ENCODE assay signal across 15 cellular contexts in genomic region chr13:110348309-110348625, GRCh38. TPM values are rescaled to one million over a fixed set of nuclear protein-coding genes. Genes with fewer than 3 reads are reported as not detected.
DNase-seq lines count a peak whose midpoint lies in the region; ATAC-seq, FAIRE-seq and TF ChIP-seq lines count a peak whose summit lies in the region.
"Had no signal": no experiment of that assay in that cellular context is flagged by ENCODE, and none has a peak within 500 bp of the region (broad histone marks: within the 10 kb centered on the region; RNA-seq: fewer than 3 reads in every experiment).

No MANE protein-coding gene starts in this region.

- peak overlapping the region; percentile 95 for H3K27ac Mint-ChIP-seq in MCF 10A (ENCODE audit: low read depth, unreplicated experiment)
- H3K27ac Mint-ChIP-seq: progenitor cell of endocrine pancreas had no signal

- dilution Hi-C loops in IMR-90 (cut with HindIII; ENCODE audit: low sequenced_read_pairs, unreplicated experiment) = no loop called here

- H3K79me1 ChIP-seq in IMR-90 (ENCODE audit: low read depth in 1 of 2, low read length in 2 of 2) = peaks cover 52 to 95% of the 10 kb centered on the region in 2 experiments

- no peak overlapping the region for H3K56ac ChIP-seq in IMR-90 (ENCODE audit: extremely low read depth, insufficient read depth, low read length)

- H2AK5ac ChIP-seq in IMR-90 (ENCODE audit: low read depth, low read length) = peak overlapping the region; percentile 88

- H3K9me3 ChIP-seq in IMR-90 (ENCODE audit: control insufficient read depth, insufficient read depth, low read length) = no peaks in the 10 kb centered on the region
- no peaks in the 10 kb centered on the region for H3K9me3 ChIP-seq in mesodermal cell (ENCODE audit: control insufficient read depth, low read length)
- no peaks in the 10 kb centered on the region for H3K9me3 ChIP-seq in subcutaneous abdominal adipose tissue (ENCODE audit: control insufficient read depth in 5 of 5, low read length in 5 of 5)
- no peaks in the 10 kb centered on the region for H3K9me3 ChIP-seq in HepG2 (ENCODE audit: low read length)
- H3K9me3 ChIP-seq: mucosa of descending colon, testis had no signal

- FAIRE-seq in HepG2 (lab: Jason Lieb, UNC) = no peak
- FAIRE-seq: islet of Langerhans had no signal

- TF ChIP-seq CTCF in IMR-90 (conservative IDR thresholded peaks at IDR 0.05; ENCODE audit: low read depth, low read length) (no peak), MCF 10A (IDR thresholded peaks at IDR 0.05; ENCODE audit: unreplicated experiment) (no peak), HepG2 (CRISPR knock-in tag; IDR thresholded peaks at IDR 0.05) (no peak)

- TF ChIP-seq POLR2A in IMR-90 (IDR thresholded peaks at IDR 0.05; ENCODE audit: low read depth, low read length) (no peak), HepG2 (IDR thresholded peaks at IDR 0.05; ENCODE audit: insufficient read depth in 1 of 2, low read depth in 2 of 2, low read length in 2 of 2) (no peak)

- H3K23ac ChIP-seq in IMR-90 (ENCODE audit: low read depth, low read length) = peak overlapping the region; percentile 48; the same call in 1 of the 2 replicates

- H3K27me3 ChIP-seq in IMR-90 (ENCODE audit: control insufficient read depth, insufficient read depth, low read length) = no peaks in the 10 kb centered on the region
- no peaks in the 10 kb centered on the region for H3K27me3 ChIP-seq in subcutaneous abdominal adipose tissue (ENCODE audit: control insufficient read depth in 5 of 5, insufficient read depth in 4 of 5, low read length in 5 of 5)
- H3K27me3 ChIP-seq in HepG2 (ENCODE audit: control insufficient read depth in 1 of 2, insufficient read depth in 2 of 2, low read length in 2 of 2) = peaks cover 2 to 35% of the 10 kb centered on the region in 2 experiments; a peak in 2 of 5 replicates
- H3K27me3 ChIP-seq: testis had no signal

- in situ Hi-C loops in IMR-90 (cut with MboI; ENCODE audit: low sequenced_read_pairs) (no loop called here), HepG2 (cut with HindIII; ENCODE audit: extremely low pct_ligation_motif_present, low pct_unique_long_range_greater_than_20kb) (no loop called here)

- H2BK15ac ChIP-seq in IMR-90 (ENCODE audit: low read depth, low read length) = no peak overlapping the region

- H3K36me3 ChIP-seq in IMR-90 (ENCODE audit: control insufficient read depth, insufficient read depth, low read length) (peaks cover 25% of the 10 kb centered on the region), mesodermal cell (ENCODE audit: control insufficient read depth, insufficient read depth, low read length) (peaks cover 79% of the 10 kb centered on the region), subcutaneous abdominal adipose tissue (ENCODE audit: control insufficient read depth in 5 of 5, insufficient read depth in 5 of 5, low read length in 5 of 5) (peaks cover 0 to 12% (median 11%) of the 10 kb centered on the region in 5 donors), HepG2 (replicated peaks in 1 of 2; ENCODE audit: control insufficient read depth in 1 of 2, insufficient read depth in 2 of 2, low read length in 2 of 2) (no peaks in the 10 kb centered on the region)

- no peaks in the 10 kb centered on the region for H3K79me2 ChIP-seq in HepG2 (ENCODE audit: insufficient read depth, low read length)

- no peaks in the 10 kb centered on the region for H3K36me3 Mint-ChIP-seq in MCF 10A (ENCODE audit: insufficient read depth, unreplicated experiment)

- no peak overlapping the region for H2AK9ac ChIP-seq in IMR-90 (replicated peaks; ENCODE audit: low read depth, low read length, poor library complexity)

- peak overlapping the region; percentile 56 for H2BK5ac ChIP-seq in IMR-90 (ENCODE audit: low read depth, low read length, poor library complexity, severe bottlenecking)

- H3K9me1 ChIP-seq in IMR-90 (ENCODE audit: insufficient read depth, low read length) = peaks cover 58% of the 10 kb centered on the region

- H4K91ac ChIP-seq in IMR-90 (ENCODE audit: insufficient read depth, low read depth, low read length) = no peak overlapping the region

- peak overlapping the region; percentile 31 for H3K27ac ChIP-seq in IMR-90 (ENCODE audit: insufficient read depth, low read length)
- H3K27ac ChIP-seq in mesodermal cell (ENCODE audit: low read depth, low read length, severe bottlenecking) = peak overlapping the region; percentile 69
- peak overlapping the region; percentile 94 for H3K27ac ChIP-seq in subcutaneous abdominal adipose tissue (ENCODE audit: low read depth, low read length)
- H3K27ac ChIP-seq in HepG2 (ENCODE audit: extremely low read length, insufficient read depth, low read length) = no peak overlapping the region

- TF ChIP-seq RAD21 in IMR-90 (IDR thresholded peaks at IDR 0.05; ENCODE audit: low read length) (no peak), HepG2 (CRISPR knock-in tag; IDR thresholded peaks at IDR 0.05) (no peak)

- intact Hi-C loops in IMR-90 (cut with micrococcal nuclease) = no loop called here
- intact Hi-C loops in MCF 10A (cut with micrococcal nuclease) = loop anchor here (1.0 kb wide), 1 partner anchor 64 kb away; no protein-coding TSS in a partner anchor
- intact Hi-C loops in HepG2 (cut with micrococcal nuclease; ENCODE audit: unreplicated experiment) = no loop called here

- H3K9ac ChIP-seq in IMR-90 (ENCODE audit: low read depth, low read length) (no peak overlapping the region), subcutaneous abdominal adipose tissue (ENCODE audit: low read length in 5 of 5) (no peak overlapping the region), HepG2 (ENCODE audit: insufficient read depth, low read depth, low read length) (no peak overlapping the region)

- peak overlapping the region in 1 of 2 experiments; percentile 17; a peak in 1 of 4 replicates for H4K8ac ChIP-seq in IMR-90 (ENCODE audit: low read depth in 2 of 2, low read length in 2 of 2)

- CTCF ChIA-PET in IMR-90 (lab: Yijun Ruan, JAX) (interaction anchor here (1.1 kb wide), 2 partner anchors 96 to 101 kb away, joined by 3 to 4 read pairs; no protein-coding TSS in a partner anchor), MCF 10A (lab: Yijun Ruan, JAX) (interaction anchor here (0.7 to 2.0 kb wide), 3 partner anchors 15 to 64 kb away, joined by 3 to 9 read pairs (median 3); no protein-coding TSS in a partner anchor), HepG2 (lab: Yijun Ruan, JAX; ENCODE audit: low intra/inter-chr PET ratio, low total read pairs) (no interaction called here)

- peaks cover 57% of the 10 kb centered on the region for H3K4me1 Mint-ChIP-seq in MCF 10A (ENCODE audit: insufficient read depth, unreplicated experiment)

- no peak overlapping the region for H3K4me2 ChIP-seq in IMR-90 (ENCODE audit: low read depth, low read length)
- no peak overlapping the region for H3K4me2 ChIP-seq in HepG2 (ENCODE audit: low read depth, low read length)

- peak overlapping the region; percentile 72 for H3K4me3 Mint-ChIP-seq in MCF 10A (ENCODE audit: unreplicated experiment)

- POLR2A ChIA-PET in IMR-90 (lab: Charles Lee; ENCODE audit: unreplicated experiment) (interaction anchor here (0.7 to 1.0 kb wide), 2 partner anchors 42 to 45 kb away, joined by 3 to 4 read pairs; partner anchors contain the start of genes COL4A1 and COL4A2), MCF 10A (lab: Yijun Ruan, JAX) (interaction anchor here (0.5 to 2.7 kb wide), 10 partner anchors 41 to 565 kb away, joined by 3 to 22 read pairs (median 3); partner anchors contain the start of genes COL4A1, COL4A2 and NAXD), HepG2 (lab: Yijun Ruan, JAX) (no interaction called here)

- peak overlapping the region; percentile 14; the same call in 1 of the 2 replicates for H3K14ac ChIP-seq in IMR-90 (replicated peaks; ENCODE audit: low read depth, low read length)

- H2BK120ac ChIP-seq in IMR-90 (ENCODE audit: low read depth, low read length) = peak overlapping the region; percentile 33

- WGBS in IMR-90 (ENCODE audit: extremely low coverage in 2 of 2, insufficient read length in 1 of 2), 2 experiments = no CpG with 5 or more reads among the region's 3 CpGs
- 94 to 100% methylated on average over 1 to 3 of the region's 3 CpGs for WGBS in mesodermal cell (ENCODE audit: insufficient coverage in 2 of 2), 2 experiments
- 2% methylated on average over 3 of the region's 3 CpGs for WGBS in HepG2 (ENCODE audit: low lambda C conversion rate)

- no peaks in the 10 kb centered on the region for H3K27me3 Mint-ChIP-seq in MCF 10A (ENCODE audit: insufficient read depth, unreplicated experiment)
- H3K27me3 Mint-ChIP-seq: progenitor cell of endocrine pancreas had no signal

- H4K20me1 ChIP-seq in IMR-90 (ENCODE audit: insufficient read depth, low read length) = peaks cover 56% of the 10 kb centered on the region
- H4K20me1 ChIP-seq in HepG2 (ENCODE audit: insufficient read depth, low read length) = no peaks in the 10 kb centered on the region

- H3K4me1 ChIP-seq in IMR-90 (ENCODE audit: control insufficient read depth, insufficient read depth, low read length) (peaks cover 21% of the 10 kb centered on the region), mesodermal cell (ENCODE audit: control insufficient read depth, insufficient read depth, low read length, poor library complexity, severe bottlenecking) (peaks cover 41% of the 10 kb centered on the region), subcutaneous abdominal adipose tissue (ENCODE audit: control insufficient read depth in 5 of 5, insufficient read depth in 5 of 5, low read length in 5 of 5) (peaks cover 12 to 55% (median 43%) of the 10 kb centered on the region in 5 donors), HepG2 (ENCODE audit: insufficient read depth, low read length) (no peaks in the 10 kb centered on the region)

- BruUV-seq in IMR-90 (replicated peaks; lab: Mats Ljungman, UMichigan) (no TSS peak), MCF 10A (replicated peaks; lab: Mats Ljungman, UMichigan) (TSS peak; percentile 58), HepG2 (replicated peaks; lab: Mats Ljungman, UMichigan) (no TSS peak)

- H3K9me3 Mint-ChIP-seq in MCF 10A (ENCODE audit: unreplicated experiment) = no peaks in the 10 kb centered on the region

- DNase-seq in IMR-90 = no peak
- no peak for DNase-seq in MCF 10A (ENCODE audit: unreplicated experiment)
- DNase-seq in NCI-H1092 treated with DMSO at 0.1 percent for 48 hours (lab: John Stamatoyannopoulos, UW) = no peak
- DNase-seq in HepG2 (ENCODE audit: low spot score) = no peak
- no peak for DNase-seq in GF-D8 (lab: John Stamatoyannopoulos, UW)
- DNase-seq: activated CD4-positive, alpha-beta T cell treated with anti-CD3 and anti-CD28 coated beads for 1 hour; mucosa of descending colon; NCI-H1930; NCI-H524; T-helper 2 cell; testis had no signal

- ATAC-seq in IMR-90 (ENCODE audit: low read depth) (no peak), HepG2 (no peak)
- ATAC-seq: mucosa of descending colon had no signal

- no peak overlapping the region for H3K18ac ChIP-seq in IMR-90 (ENCODE audit: low read depth, low read length)

- H2BK20ac ChIP-seq in IMR-90 (ENCODE audit: low read depth, low read length) = peak overlapping the region; percentile 12; the same call in 1 of the 2 replicates

- peak overlapping the region; percentile 67 for H3K4ac ChIP-seq in IMR-90 (ENCODE audit: low read depth, low read length)

- TF ChIP-seq EP300 in HepG2 (IDR thresholded peaks at IDR 0.05; ENCODE audit: low read depth in 2 of 2, low read length in 2 of 2) (no peak), HepG2 (CRISPR knock-in tag; IDR thresholded peaks at IDR 0.05; ENCODE audit: borderline replicate concordance) (no peak)

- no peak overlapping the region for H2AFZ ChIP-seq in IMR-90 (replicated peaks; ENCODE audit: low read length, poor library complexity)
- no peak overlapping the region for H2AFZ ChIP-seq in HepG2 (ENCODE audit: low read length)

- no peak overlapping the region for H3K4me3 ChIP-seq in IMR-90 (ENCODE audit: insufficient read depth, low read depth, low read length)
- no peak overlapping the region for H3K4me3 ChIP-seq in mesodermal cell (ENCODE audit: extremely low read depth, insufficient read depth, low read length, poor library complexity, severe bottlenecking)
- H3K4me3 ChIP-seq in subcutaneous abdominal adipose tissue (ENCODE audit: low read depth in 1 of 5, low read length in 5 of 5) = no peak overlapping the region
- no peak overlapping the region for H3K4me3 ChIP-seq in HepG2 (replicated peaks in 1 of 3; ENCODE audit: insufficient read depth in 1 of 3, low read depth in 2 of 3, low read length in 3 of 3)
- H3K4me3 ChIP-seq: mucosa of descending colon, testis had no signal

- no peak overlapping the region for H4K5ac ChIP-seq in IMR-90 (ENCODE audit: low read depth, low read length)

RNA-seq across cellular contexts. Expression of gene COL4A2, which starts 41.2 kb away (rescaled TPM):
- total RNA-seq in IMR-90 (2012; rRNA removed) (90.7 and 97.5 TPM in 2 replicates), MCF 10A (2022) (54.6 and 66.0 TPM in 2 replicates), HepG2 (2016; rRNA removed; fragmentation: Illumina TruSeq; extraction: Trizol) (0.15 and 0.22 TPM in 2 replicates)
- polyA plus RNA-seq in IMR-90 (2012; rRNA removed) (457 and 533 TPM in 2 replicates), HepG2 (2011; rRNA removed) (1.0 and 1.9 TPM in 2 replicates)
- polyA plus RNA-seq in IMR-90 (2012; cell fraction: cytosol; rRNA removed) = 220 and 733 TPM in 2 replicates
- polyA plus RNA-seq in IMR-90 (2012; cell fraction: nucleus; rRNA removed; ENCODE audit: low replicate concordance) = 553 and 1,147 TPM in 2 replicates
- 583 TPM for polyA plus RNA-seq in mesodermal cell (2013, experiment 1 of 2)
- 545 TPM for polyA plus RNA-seq in mesodermal cell (2013, experiment 2 of 2)
- total RNA-seq in HepG2 (2016; cell fraction: cytosol; rRNA removed; fragmentation: Illumina TruSeq; extraction: Trizol; ENCODE audit: low read depth) = not detected in 2 replicates
- 0.15 and 0.35 TPM in 2 replicates for total RNA-seq in HepG2 (2016; cell fraction: insoluble cytoplasmic fraction; rRNA removed; fragmentation: Illumina TruSeq; extraction: Trizol)
- total RNA-seq in HepG2 (2016; cell fraction: membrane; rRNA removed; fragmentation: Illumina TruSeq; extraction: Trizol) = not detected in 2 replicates
- total RNA-seq in HepG2 (2016; cell fraction: nucleus; rRNA removed; fragmentation: Illumina TruSeq; extraction: Trizol) = 1.3 TPM in 1 of 2 replicates, not detected in the other
- polyA plus RNA-seq in HepG2 (2011; cell fraction: cytosol; rRNA removed) = 0.56 and 1.6 TPM in 2 replicates
- polyA plus RNA-seq in HepG2 (2011; cell fraction: nucleus; rRNA removed) = 1.2 and 4.2 TPM in 2 replicates
- 0.25 and 0.92 TPM in 2 replicates for polyA plus RNA-seq in HepG2 (2012)
- polyA plus RNA-seq in HepG2 (2016; cell fraction: cytosol; fragmentation: Illumina TruSeq; extraction: Trizol; ENCODE audit: low read depth) = 0.21 TPM in 1 of 2 replicates, not detected in the other
- 0.19 and 0.68 TPM in 2 replicates for polyA plus RNA-seq in HepG2 (2016; cell fraction: insoluble cytoplasmic fraction; fragmentation: Illumina TruSeq; extraction: Trizol; ENCODE audit: low read depth)
- polyA plus RNA-seq in HepG2 (2016; cell fraction: membrane; fragmentation: Illumina TruSeq; extraction: Trizol; ENCODE audit: low read depth) = 0.21 and 0.27 TPM in 2 replicates
- polyA plus RNA-seq in HepG2 (2016; cell fraction: nucleus; fragmentation: Illumina TruSeq; extraction: Trizol; ENCODE audit: insufficient read depth, low read depth) = 0.37 TPM in 1 of 2 replicates, not detected in the other
- polyA minus RNA-seq in HepG2 (2011; rRNA and poly(A)+ RNA removed; ENCODE audit: low replicate concordance) = 3.0 and 8.4 TPM in 2 replicates
- polyA minus RNA-seq in HepG2 (2011; cell fraction: cytosol; rRNA and poly(A)+ RNA removed) = 0.97 and 1.9 TPM in 2 replicates
- polyA minus RNA-seq in HepG2 (2011; cell fraction: nucleus; rRNA and poly(A)+ RNA removed) = 0.75 and 1.4 TPM in 2 replicates

RNA-seq across cellular contexts. Expression of gene COL4A1, which starts 41.3 kb away (rescaled TPM):
- total RNA-seq in IMR-90 (2012; rRNA removed) (230 and 263 TPM in 2 replicates), MCF 10A (2022) (25.9 and 42.1 TPM in 2 replicates), HepG2 (2016; rRNA removed; fragmentation: Illumina TruSeq; extraction: Trizol) (not detected in 2 replicates)
- polyA plus RNA-seq in IMR-90 (2012; rRNA removed) (301 and 337 TPM in 2 replicates), HepG2 (2011; rRNA removed) (0.03 TPM in 1 of 2 replicates, not detected in the other)
- 173 and 272 TPM in 2 replicates for polyA plus RNA-seq in IMR-90 (2012; cell fraction: cytosol; rRNA removed)
- 217 and 287 TPM in 2 replicates for polyA plus RNA-seq in IMR-90 (2012; cell fraction: nucleus; rRNA removed; ENCODE audit: low replicate concordance)
- 570 TPM for polyA plus RNA-seq in mesodermal cell (2013, experiment 1 of 2)
- 588 TPM for polyA plus RNA-seq in mesodermal cell (2013, experiment 2 of 2)
- not detected in 2 replicates for total RNA-seq in HepG2 (2016; cell fraction: cytosol; rRNA removed; fragmentation: Illumina TruSeq; extraction: Trizol; ENCODE audit: low read depth)
- total RNA-seq in HepG2 (2016; cell fraction: insoluble cytoplasmic fraction; rRNA removed; fragmentation: Illumina TruSeq; extraction: Trizol) = not detected in 2 replicates
- total RNA-seq in HepG2 (2016; cell fraction: membrane; rRNA removed; fragmentation: Illumina TruSeq; extraction: Trizol) = not detected in 2 replicates
- not detected in 2 replicates for total RNA-seq in HepG2 (2016; cell fraction: nucleus; rRNA removed; fragmentation: Illumina TruSeq; extraction: Trizol)
- polyA plus RNA-seq in HepG2 (2011; cell fraction: cytosol; rRNA removed) = not detected in 2 replicates
- 0.05 TPM in 1 of 2 replicates, not detected in the other for polyA plus RNA-seq in HepG2 (2011; cell fraction: nucleus; rRNA removed)
- polyA plus RNA-seq in HepG2 (2012) = not detected in 2 replicates
- not detected in 2 replicates for polyA plus RNA-seq in HepG2 (2016; cell fraction: cytosol; fragmentation: Illumina TruSeq; extraction: Trizol; ENCODE audit: low read depth)
- polyA plus RNA-seq in HepG2 (2016; cell fraction: insoluble cytoplasmic fraction; fragmentation: Illumina TruSeq; extraction: Trizol; ENCODE audit: low read depth) = not detected in 2 replicates
- polyA plus RNA-seq in HepG2 (2016; cell fraction: membrane; fragmentation: Illumina TruSeq; extraction: Trizol; ENCODE audit: low read depth) = not detected in 2 replicates
- not detected in 2 replicates for polyA plus RNA-seq in HepG2 (2016; cell fraction: nucleus; fragmentation: Illumina TruSeq; extraction: Trizol; ENCODE audit: insufficient read depth, low read depth)
- 10.2 TPM in 1 of 2 replicates, not detected in the other for polyA minus RNA-seq in HepG2 (2011; rRNA and poly(A)+ RNA removed; ENCODE audit: low replicate concordance)
- polyA minus RNA-seq in HepG2 (2011; cell fraction: cytosol; rRNA and poly(A)+ RNA removed) = not detected in 2 replicates
- polyA minus RNA-seq in HepG2 (2011; cell fraction: nucleus; rRNA and poly(A)+ RNA removed) = 0.13 TPM in 1 of 2 replicates, not detected in the other

Comparison
In these comparisons a context has a peak if more than half of its experiments do, and no peak if none do; other contexts are left out.
1. RNA of gene COL4A2, which starts 41.2 kb away (total RNA-seq): 90.7 to 97.5 TPM in IMR-90 and 54.6 to 66.0 TPM in MCF 10A; 0.15 to 1.3 TPM in HepG2; every median in the first group is over 10 times any median in the second.
2. RNA of gene COL4A1, which starts 41.3 kb away (total RNA-seq): 230 to 263 TPM in IMR-90 and 25.9 to 42.1 TPM in MCF 10A; not detected in HepG2; every median in the first group is over 10 times any median in the second.